ENCODE assay signal across 16 cellular contexts in genomic region chr18:54957987-54958386, GRCh38. TPM values are rescaled to one million over a fixed set of nuclear protein-coding genes. Genes with fewer than 3 reads are reported as not detected.
A peak's percentile ranks its signal among the peaks of the same experiment; 100 is the strongest.
DNase-seq lines count a peak whose midpoint lies in the region; ATAC-seq, FAIRE-seq and TF ChIP-seq lines count a peak whose summit lies in the region.
"Had no signal": no experiment of that assay in that cellular context is flagged by ENCODE, and none has a peak within 500 bp of the region (broad histone marks: within the 10 kb centered on the region; RNA-seq: fewer than 3 reads in every experiment).

No MANE protein-coding gene starts in this region.

- H3K4me1 ChIP-seq in A549 (peaks cover 35% of the 10 kb centered on the region; the same call in 2 of the 3 replicates), RWPE2 (ENCODE audit: insufficient read depth, poor library complexity, severe bottlenecking) (no peaks in the 10 kb centered on the region), fibroblast of lung (ENCODE audit: control insufficient read depth, extremely low read depth, insufficient read depth, low read length) (no peaks in the 10 kb centered on the region), pancreas (peaks cover 0 to 8% (median 4%) of the 10 kb centered on the region in 3 donors), ascending aorta (no peaks in the 10 kb centered on the region)

- TF ChIP-seq EP300 in A549 (IDR thresholded peaks at IDR 0.05) = no peak

- peaks cover 62% of the 10 kb centered on the region for H3K27me3 Mint-ChIP-seq in CD4-positive, alpha-beta T cell

- H2AFZ ChIP-seq in fibroblast of lung (ENCODE audit: low read length) = no peak overlapping the region

- no peak overlapping the region for H3K27ac Mint-ChIP-seq in CD4-positive, alpha-beta T cell
- H3K27ac Mint-ChIP-seq: activated T-cell treated with anti-CD3 and anti-CD28 coated beads, Interleukin-2, amount 50 U/mL, for 24 hours had no signal

- no peak for TF ChIP-seq RAD21 in A549 (conservative IDR thresholded peaks at IDR 0.05 in 1 of 2, IDR thresholded peaks at IDR 0.05 in 1 of 2)

- no peak overlapping the region for H3K4me3 Mint-ChIP-seq in CD4-positive, alpha-beta T cell
- H3K4me3 Mint-ChIP-seq: activated T-cell treated with anti-CD3 and anti-CD28 coated beads, Interleukin-2, amount 50 U/mL, for 24 hours had no signal

- TF ChIP-seq CTCF in A549 (IDR thresholded peaks at IDR 0.05) (no peak), RWPE2 (IDR thresholded peaks at IDR 0.05; ENCODE audit: poor library complexity, severe bottlenecking) (no peak), fibroblast of lung (conservative IDR thresholded peaks at IDR 0.05 in 1 of 2, IDR thresholded peaks at IDR 0.05 in 1 of 2; ENCODE audit: low read depth in 1 of 2, low read length in 2 of 2) (no peak), pancreas (IDR thresholded peaks at IDR 0.05) (no peak), ascending aorta (IDR thresholded peaks at IDR 0.05) (no peak)
- no peak for TF ChIP-seq CTCF in CD4-positive, alpha-beta T cell (IDR thresholded peaks at IDR 0.05)

- peaks cover 5% of the 10 kb centered on the region for H3K4me1 Mint-ChIP-seq in CD4-positive, alpha-beta T cell (ENCODE audit: low read depth)

- intact Hi-C loops in pancreas (cut with DNase I) (loop anchor here in 2 of 3 donors (10.0 kb wide), 2 partner anchors 283 to 403 kb away; no protein-coding TSS in a partner anchor), ascending aorta (cut with DNase I) (no loop called here)
- intact Hi-C loops in CD4-positive, alpha-beta T cell (cut with DNase I, micrococcal nuclease) = no loop called here

- H3K9me3 Mint-ChIP-seq in CD4-positive, alpha-beta T cell = no peaks in the 10 kb centered on the region
- H3K9me3 Mint-ChIP-seq: activated T-cell treated with anti-CD3 and anti-CD28 coated beads, Interleukin-2, amount 50 U/mL, for 24 hours had no signal

- CTCF ChIA-PET in A549 (lab: Yijun Ruan, JAX) = interaction anchor here (1.0 kb wide), 1 partner anchor 25 kb away, joined by 3 read pairs; no protein-coding TSS in a partner anchor
- CTCF ChIA-PET in CD4-positive, alpha-beta T cell (lab: Charles Lee) = no interaction called here

- H4K20me1 ChIP-seq in fibroblast of lung (ENCODE audit: control insufficient read depth, extremely low read depth, insufficient read depth, low read length) = no peaks in the 10 kb centered on the region

- H3K79me2 ChIP-seq in fibroblast of lung (ENCODE audit: control insufficient read depth, insufficient read depth, low read length) = no peaks in the 10 kb centered on the region

- DNase-seq in A549 (ENCODE audit: low read depth in 1 of 2, low spot score in 1 of 2) = peak in 1 of 2 experiments; percentile 55
- no peak for DNase-seq in RWPE2 (ENCODE audit: low spot score)
- DNase-seq in fibroblast of lung (ENCODE audit: low read depth in 2 of 2) = peak; percentile 13 to 74
- peak in 1 of 6 donors; percentile 27 for DNase-seq in pancreas
- no peak for DNase-seq in CD4-positive, alpha-beta T cell
- no peak for DNase-seq in ascending aorta (ENCODE audit: low spot score in 2 of 2)
- DNase-seq in H7 = no peak
- DNase-seq: activated T-cell treated with anti-CD3 and anti-CD28 coated beads, Interleukin-2, amount 50 U/mL, for 24 hours; DMS 273 treated with DMSO at 0.1 percent for 48 hours; NCI-H2107; NK-92 treated with Interleukin-12 subunit alpha and Interleukin-12 subunit beta, amount 100 ng/mL, for 24 hours had no signal

- H3K27me3 ChIP-seq in RWPE2 (ENCODE audit: insufficient read depth, poor library complexity, severe bottlenecking) = no peaks in the 10 kb centered on the region
- H3K27me3 ChIP-seq in fibroblast of lung (ENCODE audit: control insufficient read depth, insufficient read depth, low read length) = no peaks in the 10 kb centered on the region
- no peaks in the 10 kb centered on the region for H3K27me3 ChIP-seq in pancreas
- peaks cover 44% of the 10 kb centered on the region for H3K27me3 ChIP-seq in CD4-positive, alpha-beta T cell (ENCODE audit: control insufficient read depth, insufficient read depth, low read length)
- no peaks in the 10 kb centered on the region for H3K27me3 ChIP-seq in ascending aorta
- H3K27me3 ChIP-seq in H7 (ENCODE audit: control insufficient read depth, insufficient read depth, low read length) = peaks cover 4% of the 10 kb centered on the region

- peak overlapping the region; percentile 86 for H3K4me2 ChIP-seq in A549
- H3K4me2 ChIP-seq in fibroblast of lung (ENCODE audit: extremely low read depth, insufficient read depth, low read length) = no peak overlapping the region

- WGBS in A549 (ENCODE audit: missing lambda C conversion rate) = 16% methylated on average over 5 of the region's 5 CpGs
- WGBS in pancreas, 2 donors = 29% methylated on average over 5 of the region's 5 CpGs

- H3K9ac ChIP-seq in fibroblast of lung (ENCODE audit: insufficient read depth, low read length) = no peak overlapping the region

- peak overlapping the region; percentile 66; the same call in 1 of the 3 replicates for H3K4me3 ChIP-seq in A549
- no peak overlapping the region for H3K4me3 ChIP-seq in RWPE2 (ENCODE audit: severe bottlenecking)
- H3K4me3 ChIP-seq in fibroblast of lung (replicated peaks in 1 of 4; ENCODE audit: control extremely low read depth in 1 of 4, insufficient read depth in 1 of 4, low read depth in 3 of 4, low read length in 4 of 4) = peak overlapping the region in 2 of 4 experiments; percentile 59 to 75
- H3K4me3 ChIP-seq in pancreas = no peak overlapping the region
- H3K4me3 ChIP-seq in ascending aorta = no peak overlapping the region
- H3K4me3 ChIP-seq in H7 (ENCODE audit: insufficient read depth, low read depth, low read length) = no peak overlapping the region

- FAIRE-seq in A549 (lab: Jason Lieb, UNC) (no peak), pancreas (lab: Jason Lieb, UNC) (no peak)
- FAIRE-seq: small intestine had no signal

- H3K36me3 Mint-ChIP-seq in CD4-positive, alpha-beta T cell (ENCODE audit: low read depth) = no peaks in the 10 kb centered on the region
- H3K36me3 Mint-ChIP-seq: type B pancreatic cell had no signal

- POLR2A ChIA-PET in A549 (lab: Yijun Ruan, JAX) = no interaction called here
- POLR2A ChIA-PET in CD4-positive, alpha-beta T cell (lab: Charles Lee) = no interaction called here

- peak; percentile 60 to 63; a peak in 5 of 6 replicates for ATAC-seq in A549
- peak; percentile 29; the same call in 1 of the 3 replicates for ATAC-seq in RWPE2 (ENCODE audit: low read depth)
- ATAC-seq in pancreas = peak in 3 of 4 donors; percentile 9 to 24 (median 22)
- ATAC-seq in CD4-positive, alpha-beta T cell (ENCODE audit: poor library complexity) = no peak
- no peak for ATAC-seq in HG03139 (IDR thresholded peaks at IDR 0.05; ENCODE audit: unreplicated experiment)

- peak overlapping the region; percentile 21 to 23; a peak in 1 of 6 replicates for H3K27ac ChIP-seq in A549
- H3K27ac ChIP-seq in RWPE2 (ENCODE audit: poor library complexity, severe bottlenecking) = no peak overlapping the region
- no peak overlapping the region for H3K27ac ChIP-seq in fibroblast of lung (ENCODE audit: insufficient read depth, low read length)
- peak overlapping the region in 2 of 4 donors; percentile 6 to 67 for H3K27ac ChIP-seq in pancreas
- no peak overlapping the region for H3K27ac ChIP-seq in CD4-positive, alpha-beta T cell (ENCODE audit: low read depth, low read length)
- no peak overlapping the region for H3K27ac ChIP-seq in ascending aorta

- no peaks in the 10 kb centered on the region for H3K9me3 ChIP-seq in A549
- H3K9me3 ChIP-seq in RWPE2 (ENCODE audit: severe bottlenecking) = no peaks in the 10 kb centered on the region
- H3K9me3 ChIP-seq in fibroblast of lung (ENCODE audit: control insufficient read depth, insufficient read depth, low read depth, low read length) = no peaks in the 10 kb centered on the region
- no peaks in the 10 kb centered on the region for H3K9me3 ChIP-seq in pancreas
- no peaks in the 10 kb centered on the region for H3K9me3 ChIP-seq in CD4-positive, alpha-beta T cell (ENCODE audit: control insufficient read depth, low read length)
- H3K9me3 ChIP-seq in ascending aorta = no peaks in the 10 kb centered on the region
- H3K9me3 ChIP-seq: adrenal gland, mucosa of descending colon had no signal

- H3K36me3 ChIP-seq in RWPE2 (ENCODE audit: low read depth) (no peaks in the 10 kb centered on the region), fibroblast of lung (ENCODE audit: control insufficient read depth, insufficient read depth, low read length) (no peaks in the 10 kb centered on the region), pancreas (no peaks in the 10 kb centered on the region), ascending aorta (no peaks in the 10 kb centered on the region), H7 (replicated peaks; ENCODE audit: control insufficient read depth, insufficient read depth, low read length) (no peaks in the 10 kb centered on the region)
- H3K36me3 ChIP-seq: adrenal gland had no signal

- no peak for TF ChIP-seq POLR2A in A549 (IDR thresholded peaks at IDR 0.05; ENCODE audit: low read length)

TF ChIP-seq in A549, 52 proteins besides CTCF, POLR2A, EP300 and RAD21 (continues in another document):
- TF ChIP-seq FOXS1 (CRISPR knock-in tag; IDR thresholded peaks at IDR 0.05) = no peak
- TF ChIP-seq HMGXB4 (CRISPR knock-in tag; IDR thresholded peaks at IDR 0.05; ENCODE audit: borderline replicate concordance) = no peak

RNA-seq across cellular contexts. Expression of gene CCDC68, which starts 1.3 kb away (rescaled TPM):
- polyA plus RNA-seq in A549 (2011; rRNA removed) (11.2 and 12.4 TPM in 2 replicates), A549 (2017; fragmentation: RNase III; extraction: RNeasy Plus Mini Kit Qiagen cat#74134 plus additional on column Dnase treatment) (2.8 to 3.1 TPM (median 3.1 TPM) in 3 replicates), fibroblast of lung (2.1 and 5.1 TPM in 2 replicates), pancreas (1 to 10 TPM; 1.1 to 3.9 TPM)
- 0.89 and 0.91 TPM in 2 replicates for polyA plus RNA-seq in A549 (2012; cell fraction: cytosol; rRNA removed)
- polyA plus RNA-seq in A549 (2012; cell fraction: nucleus; rRNA removed) = 0.47 and 1.2 TPM in 2 replicates
- 3.4 and 6.3 TPM in 2 replicates for polyA minus RNA-seq in A549 (2011; rRNA and poly(A)+ RNA removed)
- total RNA-seq in fibroblast of lung (5.1 and 8.3 TPM in 2 replicates), pancreas (1 to 10 TPM in 3 of 6 donors, under 1 TPM in 3; 0.79 to 5.0 (median 1.2) TPM), ascending aorta (15.8 TPM)
- polyA plus RNA-seq in fibroblast of lung (2012) = 1.4 and 3.4 TPM in 2 replicates
- 0.16 and 0.26 TPM in 2 replicates for polyA minus RNA-seq in fibroblast of lung (ENCODE audit: low replicate concordance)
- not detected for total RNA-seq in CD4-positive, alpha-beta T cell
- total RNA-seq in H7 (2014; rRNA removed; shearing (Covaris generic)) = 0.10 TPM in 1 of 2 replicates, not detected in the other

Comparison
In these comparisons a context has a peak if more than half of its experiments do, and no peak if none do; other contexts are left out.
1. ATAC-seq: peak in A549 (2 of 2), RWPE2 (single experiment) and pancreas (3 of 4); none in CD4-positive, alpha-beta T cell (single experiment) and HG03139 (single experiment).
2. DNase-seq: peak in fibroblast of lung (2 of 2); none in RWPE2 (single experiment), CD4-positive, alpha-beta T cell (0 of 10), ascending aorta (0 of 2) and H7 (single experiment).
3. H3K27ac ChIP-seq: peak in A549 (2 of 2); none in RWPE2 (single experiment), fibroblast of lung (single experiment), CD4-positive, alpha-beta T cell (single experiment) and ascending aorta (0 of 2).
4. intact Hi-C loops: an anchor here in pancreas (10.0 kb wide); none called in CD4-positive, alpha-beta T cell and ascending aorta.